ENCODE assay signal across 15 cellular contexts in the genomic region with DNA sequence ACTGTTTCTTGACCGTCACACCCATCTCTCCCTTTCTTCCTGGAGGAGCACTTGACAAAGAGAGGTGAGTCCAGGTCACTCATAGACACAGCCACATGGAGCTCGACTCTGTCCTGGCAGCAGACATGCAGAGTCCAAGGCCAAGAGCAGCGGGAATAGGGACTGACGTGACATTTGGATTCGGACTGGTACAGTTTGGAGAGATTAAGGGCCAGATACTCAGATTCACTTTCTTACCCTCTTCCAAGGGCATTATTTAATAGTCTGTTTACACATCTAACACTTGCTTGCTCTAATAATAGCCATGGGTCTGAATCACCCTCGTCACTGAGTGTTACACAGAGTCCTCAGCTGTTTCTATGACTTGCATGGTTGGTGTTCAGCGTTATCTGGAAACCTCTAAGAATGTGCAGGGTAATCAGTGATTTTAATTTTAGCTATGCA. TPM values are rescaled to one million over a fixed set of nuclear protein-coding genes. Genes with fewer than 3 reads are reported as not detected.
DNase-seq lines count a peak whose midpoint lies in the region; ATAC-seq and TF ChIP-seq lines count a peak whose summit lies in the region.
"Had no signal": no experiment of that assay in that cellular context is flagged by ENCODE, and none has a peak within 500 bp of the region (broad histone marks: within the 10 kb centered on the region; RNA-seq: fewer than 3 reads in every experiment).

No MANE protein-coding gene starts in this region.

- no peak overlapping the region for H3K9ac ChIP-seq in fibroblast of lung (ENCODE audit: insufficient read depth, low read length)

- H3K9me3 Mint-ChIP-seq in activated naive CD8-positive, alpha-beta T cell treated with anti-CD3 and anti-CD28 coated beads for 36 hours, result no peaks in the 10 kb centered on the region
- H3K9me3 Mint-ChIP-seq: WTC11 had no signal

- no peaks in the 10 kb centered on the region for H3K4me1 Mint-ChIP-seq in activated naive CD8-positive, alpha-beta T cell treated with anti-CD3 and anti-CD28 coated beads for 36 hours

- intact Hi-C loops in mucosa of descending colon (cut with DNase I, micrococcal nuclease), result no loop called here

- no peak for TF ChIP-seq CTCF in AG09309 (IDR thresholded peaks at IDR 0.05; ENCODE audit: control insufficient read depth, insufficient read depth, low read depth, low read length, missing control alignments)
- TF ChIP-seq CTCF in fibroblast of lung (conservative IDR thresholded peaks at IDR 0.05 in 1 of 2, IDR thresholded peaks at IDR 0.05 in 1 of 2; ENCODE audit: low read depth in 1 of 2, low read length in 2 of 2), result no peak
- no peak for TF ChIP-seq CTCF in mucosa of descending colon (IDR thresholded peaks at IDR 0.05)

- H3K27me3 ChIP-seq in fibroblast of lung (ENCODE audit: control insufficient read depth, insufficient read depth, low read length), result no peaks in the 10 kb centered on the region

- H3K36me3 ChIP-seq in fibroblast of lung (ENCODE audit: control insufficient read depth, insufficient read depth, low read length), result no peaks in the 10 kb centered on the region
- H3K36me3 ChIP-seq in mucosa of descending colon (ENCODE audit: low read depth), result no peaks in the 10 kb centered on the region

- H2AFZ ChIP-seq in fibroblast of lung (ENCODE audit: low read length), result no peak overlapping the region

- H3K79me2 ChIP-seq in fibroblast of lung (ENCODE audit: control insufficient read depth, insufficient read depth, low read length), result no peaks in the 10 kb centered on the region

- peak; percentile 36 for ATAC-seq in mucosa of descending colon
- no peak for ATAC-seq in HG02981 (IDR thresholded peaks at IDR 0.05; ENCODE audit: unreplicated experiment)
- no peak for ATAC-seq in GM21717 (IDR thresholded peaks at IDR 0.05; ENCODE audit: unreplicated experiment)
- ATAC-seq: stimulated activated naive CD8-positive, alpha-beta T cell treated with anti-CD3 and anti-CD28 coated beads, Interleukin-15, Interleukin-2, amounts not matched to agents 100 U/mL and 50 U/mL, for 24 hours; WTC11 had no signal

- H3K4me1 ChIP-seq in fibroblast of lung (ENCODE audit: control insufficient read depth, extremely low read depth, insufficient read depth, low read length) (peaks cover 2% of the 10 kb centered on the region), mucosa of descending colon (ENCODE audit: low read depth) (no peaks in the 10 kb centered on the region)

- H3K27ac ChIP-seq in fibroblast of lung (ENCODE audit: insufficient read depth, low read length), result no peak overlapping the region

- peak; percentile 57 for DNase-seq in AG09309 (ENCODE audit: low read depth)
- DNase-seq in NCI-H774 (lab: John Stamatoyannopoulos, UW), result peak; percentile 6
- DNase-seq in fibroblast of lung (ENCODE audit: low read depth in 2 of 2), result peak; percentile 85 to 91
- DNase-seq in mucosa of descending colon, result no peak
- DNase-seq in retina, result no peak
- no peak for DNase-seq in activated naive CD8-positive, alpha-beta T cell treated with anti-CD3 and anti-CD28 coated beads for 36 hours
- DNase-seq: activated T-cell treated with anti-CD3 and anti-CD28 coated beads, Interleukin-2, amount 50 U/mL, for 48 hours; GDM1; GOT3; SHP77; stimulated activated naive CD8-positive, alpha-beta T cell treated with anti-CD3 and anti-CD28 coated beads, Interleukin-15, Interleukin-2, amounts not matched to agents 100 U/mL and 50 U/mL, for 24 hours had no signal

- H3K9me3 ChIP-seq in fibroblast of lung (ENCODE audit: control insufficient read depth, insufficient read depth, low read depth, low read length) (no peaks in the 10 kb centered on the region), mucosa of descending colon (no peaks in the 10 kb centered on the region)

- H3K27ac Mint-ChIP-seq in activated naive CD8-positive, alpha-beta T cell treated with anti-CD3 and anti-CD28 coated beads for 36 hours, result no peak overlapping the region
- H3K27ac Mint-ChIP-seq: WTC11 had no signal

- H3K4me2 ChIP-seq in fibroblast of lung (ENCODE audit: extremely low read depth, insufficient read depth, low read length), result peak overlapping the region; percentile 76

- no peaks in the 10 kb centered on the region for H4K20me1 ChIP-seq in fibroblast of lung (ENCODE audit: control insufficient read depth, extremely low read depth, insufficient read depth, low read length)

- H3K4me3 ChIP-seq in AG09309 (ENCODE audit: control insufficient read depth, low read depth, low read length) (no peak overlapping the region), fibroblast of lung (replicated peaks in 1 of 4; ENCODE audit: control extremely low read depth in 1 of 4, insufficient read depth in 1 of 4, low read depth in 3 of 4, low read length in 4 of 4) (no peak overlapping the region), mucosa of descending colon (no peak overlapping the region)

- no peak overlapping the region for H3K4me3 Mint-ChIP-seq in activated naive CD8-positive, alpha-beta T cell treated with anti-CD3 and anti-CD28 coated beads for 36 hours
- H3K4me3 Mint-ChIP-seq: WTC11 had no signal

- no peaks in the 10 kb centered on the region for H3K36me3 Mint-ChIP-seq in activated naive CD8-positive, alpha-beta T cell treated with anti-CD3 and anti-CD28 coated beads for 36 hours
- H3K36me3 Mint-ChIP-seq: WTC11 had no signal

- peaks cover 3% of the 10 kb centered on the region for H3K27me3 Mint-ChIP-seq in activated naive CD8-positive, alpha-beta T cell treated with anti-CD3 and anti-CD28 coated beads for 36 hours

RNA-seq across cellular contexts. Expression of a gene that starts 39.2 kb away (rescaled TPM):
- total RNA-seq in fibroblast of lung (6.7 and 6.8 TPM in 2 replicates), mucosa of descending colon (10 to 100 TPM; 11.6 to 15.7 (median 15.1) TPM)
- 3.7 and 4.2 TPM in 2 replicates for polyA plus RNA-seq in fibroblast of lung
- polyA plus RNA-seq in fibroblast of lung (2012), result 4.1 and 4.2 TPM in 2 replicates
- 0.31 and 1.6 TPM in 2 replicates for polyA minus RNA-seq in fibroblast of lung (ENCODE audit: low replicate concordance)
- 1 to 10 TPM; 8.5 to 9.8 TPM for total RNA-seq in activated naive CD8-positive, alpha-beta T cell treated with anti-CD3 and anti-CD28 coated beads for 36 hours

RNA-seq across cellular contexts. Expression of a gene that starts 55.1 kb away (rescaled TPM):
- total RNA-seq in fibroblast of lung, result under 0.01 TPM in 2 replicates
- polyA plus RNA-seq in fibroblast of lung, result 0.09 and 0.16 TPM in 2 replicates
- not detected in 2 replicates for polyA plus RNA-seq in fibroblast of lung (2012)
- polyA minus RNA-seq in fibroblast of lung (ENCODE audit: low replicate concordance), result not detected in 2 replicates
- not detected for total RNA-seq in mucosa of descending colon
- total RNA-seq in activated naive CD8-positive, alpha-beta T cell treated with anti-CD3 and anti-CD28 coated beads for 36 hours, result under 1 TPM; 0.45 to 0.60 TPM
- total RNA-seq: glomerular endothelial cell, WTC11 had no signal

Comparison
In these comparisons a context has a peak if more than half of its experiments do, and no peak if none do; other contexts are left out.
1. DNase-seq: peak in AG09309 (single experiment), NCI-H774 (single experiment) and fibroblast of lung (2 of 2); none in mucosa of descending colon (0 of 3), retina (single experiment) and activated naive CD8-positive, alpha-beta T cell treated with anti-CD3 and anti-CD28 coated beads for 36 hours (single experiment).